Comparison of ENCODE assay signal across 9 cellular contexts in the genomic region with DNA sequence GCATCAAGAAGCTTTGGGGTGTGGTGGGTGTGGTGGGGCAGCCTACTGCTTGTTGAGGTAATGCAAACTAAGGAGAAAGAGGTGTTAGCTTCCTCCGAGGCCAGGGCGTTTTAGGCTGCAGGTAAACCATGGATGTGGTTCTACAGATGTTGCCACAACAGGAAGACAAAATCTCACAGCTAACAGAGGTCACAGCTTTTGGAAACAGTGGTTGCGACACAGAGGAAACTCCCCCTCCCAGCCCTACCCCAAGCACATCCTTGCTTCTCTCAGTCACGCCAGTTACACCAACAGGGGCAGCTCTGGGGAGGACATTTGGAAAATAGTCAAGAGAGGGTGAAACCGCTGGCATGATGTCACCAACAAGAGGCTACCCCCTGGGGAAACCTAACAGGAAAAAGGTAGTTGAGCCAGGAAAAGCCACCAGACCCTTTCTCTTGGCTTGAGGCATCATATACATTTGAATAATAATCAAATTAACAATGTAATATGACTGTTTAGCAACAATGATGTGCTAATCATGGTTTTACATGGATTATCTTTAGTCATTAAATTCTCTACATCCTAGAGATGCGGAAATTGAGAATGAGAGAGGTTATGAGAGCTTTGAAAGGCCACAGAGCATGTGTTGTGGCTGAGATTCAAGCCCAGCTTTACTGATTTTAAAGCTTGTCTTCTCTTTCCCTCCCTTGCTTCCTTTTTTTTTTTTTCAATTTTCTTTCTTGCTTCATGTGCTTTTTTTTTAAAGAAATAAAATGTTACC.
A peak's percentile ranks its signal among the peaks of the same experiment; 100 is the strongest.
DNase-seq lines count a peak whose midpoint lies in the region; ATAC-seq, FAIRE-seq and TF ChIP-seq lines count a peak whose summit lies in the region.
"Had no signal": no experiment of that assay in that cellular context is flagged by ENCODE, and none has a peak within 500 bp of the region (broad histone marks: within the 10 kb centered on the region; RNA-seq: fewer than 3 reads in every experiment).

No MANE protein-coding gene starts in this region.

- no peak for TF ChIP-seq POLR2A in spleen (IDR thresholded peaks at IDR 0.05)

- H3K4me3 Mint-ChIP-seq in activated T-helper 2 cell treated with anti-CD3 and anti-CD28 coated beads, Interferon-gamma antibody, Interleukin-2, Interleukin-4, amounts not matched to agents 10 μg/mL and 5 μg/mL and 100 μg/mL, durations not matched to agents 14 hours and 24 hours and 36 hours (ENCODE audit: low read depth) = no peak overlapping the region

- no peak overlapping the region for H2AFZ ChIP-seq in OCI-LY3 (ENCODE audit: low read depth, low read length)

- peaks cover 84% of the 10 kb centered on the region for H3K4me1 ChIP-seq in OCI-LY3 (ENCODE audit: low read length)
- H3K4me1 ChIP-seq in spleen = peaks cover 6 to 19% (median 14%) of the 10 kb centered on the region in 6 donors

- H3K27me3 ChIP-seq in OCI-LY3 (ENCODE audit: low read depth, low read length) (no peaks in the 10 kb centered on the region), spleen (replicated peaks in 1 of 7) (no peaks in the 10 kb centered on the region)

- TF ChIP-seq CTCF in OCI-LY3 (IDR thresholded peaks at IDR 0.05; ENCODE audit: low read depth, low read length) = no peak
- TF ChIP-seq CTCF in spleen (IDR thresholded peaks at IDR 0.05 in 8 of 11, conservative IDR thresholded peaks at IDR 0.05 in 3 of 11) = no peak

- H3K79me2 ChIP-seq in OCI-LY3 (ENCODE audit: low read length) = peaks cover 19% of the 10 kb centered on the region

- H3K27ac ChIP-seq in OCI-LY3 (ENCODE audit: low read length) (peak overlapping the region; percentile 100), spleen (peak overlapping the region in 2 of 8 donors; percentile 16 to 34)
- H3K27ac ChIP-seq: thoracic aorta had no signal

- DNase-seq in GF-D8 (lab: John Stamatoyannopoulos, UW) (peak; percentile 36), spleen (peak; percentile 78), NCI-H187 treated with DMSO at 0.1 percent for 48 hours (lab: John Stamatoyannopoulos, UW) (no peak), NCI-H1436 treated with DMSO at 0.1 percent for 48 hours (lab: John Stamatoyannopoulos, UW) (no peak), urothelium cell line (ENCODE audit: low spot score) (no peak)
- DNase-seq in activated T-helper 2 cell treated with anti-CD3 and anti-CD28 coated beads, Interferon-gamma antibody, Interleukin-2, Interleukin-4, amounts not matched to agents 10 μg/mL and 5 μg/mL and 100 μg/mL, durations not matched to agents 14 hours and 24 hours and 36 hours (ENCODE audit: low spot score) = peak; percentile 79

- peak; percentile 55 for ATAC-seq in HG02588 (IDR thresholded peaks at IDR 0.05; ENCODE audit: unreplicated experiment)

- no peaks in the 10 kb centered on the region for H4K20me1 ChIP-seq in OCI-LY3 (ENCODE audit: insufficient read depth, low read length)

- no peak overlapping the region for H3K27ac Mint-ChIP-seq in activated T-helper 2 cell treated with anti-CD3 and anti-CD28 coated beads, Interferon-gamma antibody, Interleukin-2, Interleukin-4, amounts not matched to agents 10 μg/mL and 5 μg/mL and 100 μg/mL, durations not matched to agents 14 hours and 24 hours and 36 hours

- H3K9me3 ChIP-seq in OCI-LY3 (ENCODE audit: insufficient read depth, low read length) (no peaks in the 10 kb centered on the region), spleen (no peaks in the 10 kb centered on the region)
- H3K9me3 ChIP-seq: thoracic aorta had no signal

- H3K36me3 Mint-ChIP-seq in activated T-helper 2 cell treated with anti-CD3 and anti-CD28 coated beads, Interferon-gamma antibody, Interleukin-2, Interleukin-4, amounts not matched to agents 10 μg/mL and 5 μg/mL and 100 μg/mL, durations not matched to agents 14 hours and 24 hours and 36 hours (ENCODE audit: low read depth) = peaks cover 3% of the 10 kb centered on the region

- 8 to 16% (median 11%) methylated on average over 6 of the region's 6 CpGs for WGBS in spleen, 5 donors

- peaks cover 32% of the 10 kb centered on the region for H3K27me3 Mint-ChIP-seq in activated T-helper 2 cell treated with anti-CD3 and anti-CD28 coated beads, Interferon-gamma antibody, Interleukin-2, Interleukin-4, amounts not matched to agents 10 μg/mL and 5 μg/mL and 100 μg/mL, durations not matched to agents 14 hours and 24 hours and 36 hours (ENCODE audit: low read depth)

- no peak for FAIRE-seq in urothelium cell line (lab: Jason Lieb, UNC)

- H3K36me3 ChIP-seq in OCI-LY3 (replicated peaks; ENCODE audit: low read depth, low read length) (peaks cover 11% of the 10 kb centered on the region), spleen (no peaks in the 10 kb centered on the region)
- H3K36me3 ChIP-seq: thoracic aorta had no signal

- intact Hi-C loops in activated T-helper 2 cell treated with anti-CD3 and anti-CD28 coated beads, Interferon-gamma antibody, Interleukin-2, Interleukin-4, amounts not matched to agents 10 μg/mL and 5 μg/mL and 100 μg/mL, durations not matched to agents 14 hours and 24 hours and 36 hours (cut with micrococcal nuclease) = loop anchor here (1.0 to 5.0 kb wide), 6 partner anchors 44 to 1555 kb away; partner anchors contain the start of genes CLINT1 and RNF145
- intact Hi-C loops in spleen (cut with DNase I; ENCODE audit: low total_unique reads) = no loop called here

- H3K4me2 ChIP-seq in OCI-LY3 (ENCODE audit: low read length) = peak overlapping the region; percentile 69

- peak overlapping the region; percentile 99 for H3K9ac ChIP-seq in OCI-LY3 (ENCODE audit: low read length)

- peaks cover 11% of the 10 kb centered on the region for H3K9me3 Mint-ChIP-seq in activated T-helper 2 cell treated with anti-CD3 and anti-CD28 coated beads, Interferon-gamma antibody, Interleukin-2, Interleukin-4, amounts not matched to agents 10 μg/mL and 5 μg/mL and 100 μg/mL, durations not matched to agents 14 hours and 24 hours and 36 hours

- H3K4me3 ChIP-seq in OCI-LY3 (ENCODE audit: low read length) (no peak overlapping the region), spleen (no peak overlapping the region)
- H3K4me3 ChIP-seq: thoracic aorta had no signal

- H3K4me1 Mint-ChIP-seq in activated T-helper 2 cell treated with anti-CD3 and anti-CD28 coated beads, Interferon-gamma antibody, Interleukin-2, Interleukin-4, amounts not matched to agents 10 μg/mL and 5 μg/mL and 100 μg/mL, durations not matched to agents 14 hours and 24 hours and 36 hours (ENCODE audit: low read depth) = peaks cover 48% of the 10 kb centered on the region

Comparison
In these comparisons a context has a peak if more than half of its experiments do, and no peak if none do; other contexts are left out.
1. DNase-seq: peak in GF-D8 (single experiment), activated T-helper 2 cell treated with anti-CD3 and anti-CD28 coated beads, Interferon-gamma antibody, Interleukin-2, Interleukin-4, amounts not matched to agents 10 μg/mL and 5 μg/mL and 100 μg/mL, durations not matched to agents 14 hours and 24 hours and 36 hours (single experiment) and spleen (single experiment); none in NCI-H187 treated with DMSO at 0.1 percent for 48 hours (single experiment), NCI-H1436 treated with DMSO at 0.1 percent for 48 hours (single experiment) and urothelium cell line (single experiment).